ENCODE assay signal across 10 cellular contexts in the genomic region with DNA sequence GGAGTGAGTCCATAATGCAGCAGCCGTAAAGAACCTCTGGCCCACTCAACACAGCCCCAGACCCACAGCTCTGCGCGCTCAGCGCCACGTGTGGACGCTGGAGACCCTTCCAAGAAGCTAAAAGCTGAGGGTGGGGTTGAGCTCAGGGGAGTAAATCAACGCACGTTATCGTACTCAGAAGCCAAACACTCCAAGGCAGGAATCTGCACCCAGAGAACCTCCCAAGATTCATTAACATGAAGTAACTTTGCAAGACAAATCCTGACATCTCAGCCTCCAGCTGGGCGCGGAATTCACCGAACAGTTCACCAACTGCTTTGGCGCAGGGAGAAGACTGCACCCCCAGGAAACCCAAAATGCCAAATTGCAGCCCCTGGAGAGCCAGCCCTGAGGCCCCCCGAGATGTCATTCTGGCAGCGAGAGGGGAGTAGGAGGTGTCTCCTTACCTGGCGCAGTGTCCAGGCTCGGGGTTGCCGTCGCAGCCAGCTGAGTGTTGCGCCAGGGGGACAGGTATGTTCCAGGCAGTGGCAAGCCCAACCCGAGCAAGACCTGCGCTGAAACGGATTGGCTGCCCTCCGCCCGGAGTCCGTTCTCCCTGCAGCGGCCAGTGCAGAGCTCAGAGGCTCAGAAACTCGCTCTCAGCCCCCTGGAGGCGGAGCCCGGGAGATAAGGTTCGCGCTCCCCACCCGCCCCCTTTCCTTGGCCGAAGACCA. TPM values are rescaled to one million over a fixed set of nuclear protein-coding genes. Genes with fewer than 3 reads are reported as not detected.
A peak's percentile ranks its signal among the peaks of the same experiment; 100 is the strongest.
DNase-seq lines count a peak whose midpoint lies in the region; ATAC-seq, FAIRE-seq and TF ChIP-seq lines count a peak whose summit lies in the region.
"Had no signal": no experiment of that assay in that cellular context is flagged by ENCODE, and none has a peak within 500 bp of the region (broad histone marks: within the 10 kb centered on the region; RNA-seq: fewer than 3 reads in every experiment).

TSS of gene COL21A1 (minus strand) at position 640 of the 713 bp plus-strand sequence. CDS start 64,962 bp downstream, outside the sequence.

- CTCF ChIA-PET in HCT116 (lab: Charles Lee) = no interaction called here

- no peaks in the 10 kb centered on the region for H3K27me3 ChIP-seq in HCT116 (ENCODE audit: insufficient read depth, low read length)
- peaks cover 7% of the 10 kb centered on the region for H3K27me3 ChIP-seq in iPS-15b (ENCODE audit: control insufficient read depth, insufficient read depth, low read length)

- no TSS peak for BruUV-seq in HCT116 (replicated peaks; lab: Mats Ljungman, UMichigan)

- peak within 1 kb of the TSS; percentile 25 to 35 for H3K4me3 ChIP-seq in HCT116 (replicated peaks in 1 of 2; ENCODE audit: low read depth in 1 of 2, low read length in 2 of 2)
- H3K4me3 ChIP-seq in astrocyte of the spinal cord (ENCODE audit: low read depth, low read length) = peak within 1 kb of the TSS; percentile 59
- peak within 1 kb of the TSS; percentile 62 for H3K4me3 ChIP-seq in iPS-15b (ENCODE audit: low read depth, low read length)
- peak within 1 kb of the TSS; percentile 65 for H3K4me3 ChIP-seq in skeletal muscle cell (ENCODE audit: low read depth, low read length)

- H3K27ac ChIP-seq in HCT116 (ENCODE audit: low read depth, low read length) = no peak within 1 kb of the TSS
- H3K27ac ChIP-seq: neutrophil had no signal

- intact Hi-C loops in HCT116 (cut with micrococcal nuclease) = no loop called here

- H3K4me2 ChIP-seq in HCT116 (ENCODE audit: low read length) = peak within 1 kb of the TSS; percentile 52

- POLR2A ChIA-PET in HCT116 (lab: Charles Lee) = no interaction called here

- no peaks in the 10 kb centered on the region for H3K9me2 ChIP-seq in HCT116 (ENCODE audit: insufficient read depth)

- DNase-seq in HCT116 (ENCODE audit: low read depth, low spot score) (no peak), astrocyte of the spinal cord (ENCODE audit: low read depth, low spot score) (peak; percentile 39), skeletal muscle cell (ENCODE audit: low read depth) (no peak), NCI-H2196 treated with DMSO at 0.1 percent for 48 hours (lab: John Stamatoyannopoulos, UW; ENCODE audit: unreplicated experiment) (no peak), GM12892 (ENCODE audit: insufficient read length) (no peak)

- H3K4me1 ChIP-seq in HCT116 (ENCODE audit: control insufficient read depth in 1 of 2, insufficient read depth in 2 of 2, low read length in 2 of 2) (no peaks in the 10 kb centered on the region), iPS-15b (ENCODE audit: control insufficient read depth, insufficient read depth, low read length) (peaks cover 23% of the 10 kb centered on the region)

- H2AFZ ChIP-seq in HCT116 (ENCODE audit: low read depth, low read length, poor library complexity, severe bottlenecking) = peak within 1 kb of the TSS; percentile 17

- TF ChIP-seq POLR2A in HCT116 (IDR thresholded peaks at IDR 0.05; ENCODE audit: borderline replicate concordance, extremely low read depth, insufficient read depth, insufficient read length) (no peak), GM12892 (IDR thresholded peaks at IDR 0.05; ENCODE audit: low read depth, low read length) (no peak)

- H3K9me3 ChIP-seq in HCT116 (ENCODE audit: control insufficient read depth in 1 of 2, insufficient read depth in 1 of 2, low read depth in 1 of 2, low read length in 2 of 2) (no peaks in the 10 kb centered on the region), iPS-15b (ENCODE audit: control insufficient read depth, insufficient read depth, low read length) (no peaks in the 10 kb centered on the region)
- H3K9me3 ChIP-seq: neutrophil had no signal

- H4K20me1 ChIP-seq in HCT116 (ENCODE audit: insufficient read depth) = no peaks in the 10 kb centered on the region

- no peaks in the 10 kb centered on the region for H3K36me3 ChIP-seq in HCT116 (ENCODE audit: control insufficient read depth in 1 of 2, insufficient read depth in 2 of 2, low read length in 2 of 2)
- H3K36me3 ChIP-seq in iPS-15b (ENCODE audit: control insufficient read depth, insufficient read depth, low read length) = no peaks in the 10 kb centered on the region
- H3K36me3 ChIP-seq: neutrophil had no signal

- H3K9ac ChIP-seq in HCT116 (ENCODE audit: low read length) (no peak within 1 kb of the TSS), iPS-15b (ENCODE audit: low read depth, low read length) (peak within 1 kb of the TSS; percentile 32)

- TF ChIP-seq RAD21 in HCT116 (IDR thresholded peaks at IDR 0.05; ENCODE audit: low read depth) = no peak

- ATAC-seq in HCT116 = peak; percentile 97
- ATAC-seq in HG03175 (IDR thresholded peaks at IDR 0.05; ENCODE audit: unreplicated experiment) = no peak
- ATAC-seq in HG02970 (IDR thresholded peaks at IDR 0.05; ENCODE audit: low FRiP score, unreplicated experiment) = no peak

- TF ChIP-seq CTCF in HCT116 (IDR thresholded peaks at IDR 0.05 in 2 of 3, conservative IDR thresholded peaks at IDR 0.05 in 1 of 3; ENCODE audit: borderline replicate concordance in 1 of 3, insufficient read depth in 1 of 3, low read depth in 2 of 3, low read length in 2 of 3) (peak in 2 of 3 experiments; percentile 19 to 23; a peak in 1 of 6 replicates), astrocyte of the spinal cord (IDR thresholded peaks at IDR 0.05; ENCODE audit: low read depth, low read length) (peak; percentile 55)

- H3K79me2 ChIP-seq in HCT116 (ENCODE audit: insufficient read depth, low read length) = no peaks in the 10 kb centered on the region

- RAD21 ChIA-PET in HCT116 (lab: Charles Lee; ENCODE audit: low non-redundant PET in 1 of 2, low total read pairs in 2 of 2, uncharacterized antibody in 2 of 2, unreplicated experiment in 2 of 2) = no interaction called here

- FAIRE-seq in GM12892 (lab: Jason Lieb, UNC) = no peak

- in situ Hi-C loops in astrocyte of the spinal cord (cut with HindIII; ENCODE audit: low sequenced_read_pairs) = no loop called here

TF ChIP-seq in HCT116, 20 proteins besides CTCF, POLR2A, EP300 and RAD21:
- TF ChIP-seq EZH2 (IDR thresholded peaks at IDR 0.05) (no peak), TCF7L2 (IDR thresholded peaks at IDR 0.05; ENCODE audit: borderline replicate concordance, extremely low read depth, insufficient read depth, insufficient read length) (no peak), SP1 (IDR thresholded peaks at IDR 0.05; ENCODE audit: low read depth) (no peak), ZNF274 (IDR thresholded peaks at IDR 0.05; ENCODE audit: low read depth, low read length) (no peak), CEBPB (IDR thresholded peaks at IDR 0.05; ENCODE audit: low read depth) (no peak), ZFX (IDR thresholded peaks at IDR 0.05) (no peak), FOSL1 (IDR thresholded peaks at IDR 0.05; ENCODE audit: low read depth) (no peak), JUND (IDR thresholded peaks at IDR 0.05) (no peak), SRF (IDR thresholded peaks at IDR 0.05; ENCODE audit: low read depth) (no peak), ELF1 (IDR thresholded peaks at IDR 0.05; ENCODE audit: borderline replicate concordance, low read depth) (no peak)
- TF ChIP-seq, protein P1, sequence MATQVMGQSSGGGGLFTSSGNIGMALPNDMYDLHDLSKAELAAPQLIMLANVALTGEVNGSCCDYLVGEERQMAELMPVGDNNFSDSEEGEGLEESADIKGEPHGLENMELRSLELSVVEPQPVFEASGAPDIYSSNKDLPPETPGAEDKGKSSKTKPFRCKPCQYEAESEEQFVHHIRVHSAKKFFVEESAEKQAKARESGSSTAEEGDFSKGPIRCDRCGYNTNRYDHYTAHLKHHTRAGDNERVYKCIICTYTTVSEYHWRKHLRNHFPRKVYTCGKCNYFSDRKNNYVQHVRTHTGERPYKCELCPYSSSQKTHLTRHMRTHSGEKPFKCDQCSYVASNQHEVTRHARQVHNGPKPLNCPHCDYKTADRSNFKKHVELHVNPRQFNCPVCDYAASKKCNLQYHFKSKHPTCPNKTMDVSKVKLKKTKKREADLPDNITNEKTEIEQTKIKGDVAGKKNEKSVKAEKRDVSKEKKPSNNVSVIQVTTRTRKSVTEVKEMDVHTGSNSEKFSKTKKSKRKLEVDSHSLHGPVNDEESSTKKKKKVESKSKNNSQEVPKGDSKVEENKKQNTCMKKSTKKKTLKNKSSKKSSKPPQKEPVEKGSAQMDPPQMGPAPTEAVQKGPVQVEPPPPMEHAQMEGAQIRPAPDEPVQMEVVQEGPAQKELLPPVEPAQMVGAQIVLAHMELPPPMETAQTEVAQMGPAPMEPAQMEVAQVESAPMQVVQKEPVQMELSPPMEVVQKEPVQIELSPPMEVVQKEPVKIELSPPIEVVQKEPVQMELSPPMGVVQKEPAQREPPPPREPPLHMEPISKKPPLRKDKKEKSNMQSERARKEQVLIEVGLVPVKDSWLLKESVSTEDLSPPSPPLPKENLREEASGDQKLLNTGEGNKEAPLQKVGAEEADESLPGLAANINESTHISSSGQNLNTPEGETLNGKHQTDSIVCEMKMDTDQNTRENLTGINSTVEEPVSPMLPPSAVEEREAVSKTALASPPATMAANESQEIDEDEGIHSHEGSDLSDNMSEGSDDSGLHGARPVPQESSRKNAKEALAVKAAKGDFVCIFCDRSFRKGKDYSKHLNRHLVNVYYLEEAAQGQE (IDR thresholded peaks at IDR 0.05; ENCODE audit: low read depth) = no peak
- TF ChIP-seq, protein P2, sequence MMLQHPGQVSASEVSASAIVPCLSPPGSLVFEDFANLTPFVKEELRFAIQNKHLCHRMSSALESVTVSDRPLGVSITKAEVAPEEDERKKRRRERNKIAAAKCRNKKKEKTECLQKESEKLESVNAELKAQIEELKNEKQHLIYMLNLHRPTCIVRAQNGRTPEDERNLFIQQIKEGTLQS (IDR thresholded peaks at IDR 0.05) = no peak

RNA-seq across cellular contexts. Expression of gene COL21A1, which starts in this region (rescaled TPM):
- total RNA-seq in HCT116 (2021; ENCODE audit: unreplicated experiment) = not detected
- polyA plus RNA-seq in HCT116 (2012) = 0.02 and 0.04 TPM in 2 replicates
- not detected for polyA plus RNA-seq in GM12892 (2012; ENCODE audit: missing spikeins)
- total RNA-seq: T-helper 2 cell treated with Interferon-gamma antibody and Interleukin-4, amounts not matched to agents 100 ng/mL and 5 ng/mL, for 36 hours had no signal

Comparison
In these comparisons a context has a peak if more than half of its experiments do, and no peak if none do; other contexts are left out.
1. Peak in ATAC-seq, H3K4me3 ChIP-seq and H3K4me2 ChIP-seq in HCT116; RNA of the gene not detected or under 1 TPM.